In the genomic region with DNA sequence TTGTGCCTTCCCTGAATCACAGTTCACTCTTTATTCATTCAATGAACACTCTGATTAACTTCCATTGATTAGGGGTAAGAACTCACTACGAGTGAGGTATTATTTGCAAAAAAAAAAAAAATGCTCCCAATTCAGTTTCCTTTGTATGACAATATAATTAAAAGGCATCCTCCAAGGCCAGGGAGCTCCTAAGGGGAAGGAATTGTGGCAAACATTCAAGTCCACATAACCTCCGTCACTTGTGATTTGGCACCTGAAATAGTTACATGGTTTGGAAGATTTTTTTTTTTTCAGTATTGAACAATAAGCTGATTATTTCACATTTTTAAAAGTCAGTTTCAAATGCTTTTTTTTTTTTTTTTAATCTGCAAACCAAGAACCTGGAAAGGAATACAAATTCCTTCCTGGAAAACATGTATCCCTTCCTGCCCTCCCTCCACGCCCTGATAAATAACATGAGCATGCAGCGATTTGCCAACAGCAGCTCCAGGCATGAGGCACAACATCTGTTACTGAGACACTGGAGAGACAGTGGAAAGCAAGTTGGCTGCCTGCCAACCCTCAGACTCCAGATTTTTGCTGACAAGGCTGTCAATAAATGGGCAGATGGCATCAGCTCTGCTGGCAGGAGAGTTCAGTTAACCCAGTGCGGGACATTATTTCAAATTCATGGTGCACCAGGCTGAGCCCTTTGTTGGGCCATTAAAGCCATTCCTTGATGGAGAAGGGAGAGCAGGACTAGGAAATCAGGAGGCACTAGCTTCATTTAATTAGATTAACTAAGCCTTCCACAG, we compare ENCODE assay signal across 8 cellular contexts.
DNase-seq lines count a peak whose midpoint lies in the region; ATAC-seq and TF ChIP-seq lines count a peak whose summit lies in the region.

No MANE protein-coding gene starts in this region.

- H3K27me3 ChIP-seq in ovary, result no peaks in the 10 kb centered on the region

- H3K9me3 ChIP-seq in ovary, result no peaks in the 10 kb centered on the region

- TF ChIP-seq EP300 in ovary (IDR thresholded peaks at IDR 0.05), result no peak

- peak; percentile 3 for DNase-seq in HCEC 1CT
- peak; percentile 76 for DNase-seq in NCI-H774 (lab: John Stamatoyannopoulos, UW)
- peak; percentile 17 for DNase-seq in erythroblast (lab: John Stamatoyannopoulos, UW)
- DNase-seq in ovary, result peak in 4 of 5 donors; percentile 27 to 47 (median 36)
- DNase-seq in activated T-cell treated with anti-CD3 and anti-CD28 coated beads, Interleukin-2, amount 50 U/mL, for 1 hour, result no peak

- no peak for TF ChIP-seq CTCF in ovary (IDR thresholded peaks at IDR 0.05)

- ATAC-seq in HG03460 (IDR thresholded peaks at IDR 0.05; ENCODE audit: unreplicated experiment), result no peak
- no peak for ATAC-seq in HG02763 (IDR thresholded peaks at IDR 0.05; ENCODE audit: unreplicated experiment)
- no peak for ATAC-seq in HG03439 (IDR thresholded peaks at IDR 0.05; ENCODE audit: unreplicated experiment)

- intact Hi-C loops in ovary (cut with DNase I), result no loop called here

- peaks cover 8% of the 10 kb centered on the region for H3K4me1 ChIP-seq in ovary (ENCODE audit: insufficient read depth)

- TF ChIP-seq POLR2A in erythroblast (IDR thresholded peaks at IDR 0.05; ENCODE audit: low read length) (no peak), ovary (IDR thresholded peaks at IDR 0.05) (no peak)

- WGBS in ovary, 3 donors, result 9 to 11% (median 10%) methylated on average over 5 of the region's 5 CpGs

- no peak overlapping the region for H3K4me3 ChIP-seq in ovary

- no peak overlapping the region for H3K27ac ChIP-seq in ovary

- no peaks in the 10 kb centered on the region for H3K36me3 ChIP-seq in ovary
